In genomic region chr7:99324559-99324958, GRCh38 we compare ENCODE assay signal across 1 cellular context.
TF ChIP-seq lines count a peak whose summit lies in the region.

No MANE protein-coding gene starts in this region.

TF ChIP-seq in IMR-90, 13 proteins besides CTCF, POLR2A, EP300 and RAD21 (continued from another document):
- TF ChIP-seq, protein P1, sequence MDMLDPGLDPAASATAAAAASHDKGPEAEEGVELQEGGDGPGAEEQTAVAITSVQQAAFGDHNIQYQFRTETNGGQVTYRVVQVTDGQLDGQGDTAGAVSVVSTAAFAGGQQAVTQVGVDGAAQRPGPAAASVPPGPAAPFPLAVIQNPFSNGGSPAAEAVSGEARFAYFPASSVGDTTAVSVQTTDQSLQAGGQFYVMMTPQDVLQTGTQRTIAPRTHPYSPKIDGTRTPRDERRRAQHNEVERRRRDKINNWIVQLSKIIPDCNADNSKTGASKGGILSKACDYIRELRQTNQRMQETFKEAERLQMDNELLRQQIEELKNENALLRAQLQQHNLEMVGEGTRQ (IDR thresholded peaks at IDR 0.05; ENCODE audit: low read depth, low read length) = no peak
- TF ChIP-seq, protein P2, sequence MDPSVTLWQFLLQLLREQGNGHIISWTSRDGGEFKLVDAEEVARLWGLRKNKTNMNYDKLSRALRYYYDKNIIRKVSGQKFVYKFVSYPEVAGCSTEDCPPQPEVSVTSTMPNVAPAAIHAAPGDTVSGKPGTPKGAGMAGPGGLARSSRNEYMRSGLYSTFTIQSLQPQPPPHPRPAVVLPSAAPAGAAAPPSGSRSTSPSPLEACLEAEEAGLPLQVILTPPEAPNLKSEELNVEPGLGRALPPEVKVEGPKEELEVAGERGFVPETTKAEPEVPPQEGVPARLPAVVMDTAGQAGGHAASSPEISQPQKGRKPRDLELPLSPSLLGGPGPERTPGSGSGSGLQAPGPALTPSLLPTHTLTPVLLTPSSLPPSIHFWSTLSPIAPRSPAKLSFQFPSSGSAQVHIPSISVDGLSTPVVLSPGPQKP (IDR thresholded peaks at IDR 0.05; ENCODE audit: borderline replicate concordance, low read depth, low read length) = no peak
- TF ChIP-seq MXI1 (IDR thresholded peaks at IDR 0.05; ENCODE audit: borderline replicate concordance, low read depth, low read length) = no peak
- TF ChIP-seq RFX5 (IDR thresholded peaks at IDR 0.05; ENCODE audit: low read depth, low read length) = no peak
- no peak for TF ChIP-seq CHD1 (IDR thresholded peaks at IDR 0.05; ENCODE audit: low read depth, low read length)
